Comparison of ENCODE assay signal across 8 cellular contexts in the genomic region with DNA sequence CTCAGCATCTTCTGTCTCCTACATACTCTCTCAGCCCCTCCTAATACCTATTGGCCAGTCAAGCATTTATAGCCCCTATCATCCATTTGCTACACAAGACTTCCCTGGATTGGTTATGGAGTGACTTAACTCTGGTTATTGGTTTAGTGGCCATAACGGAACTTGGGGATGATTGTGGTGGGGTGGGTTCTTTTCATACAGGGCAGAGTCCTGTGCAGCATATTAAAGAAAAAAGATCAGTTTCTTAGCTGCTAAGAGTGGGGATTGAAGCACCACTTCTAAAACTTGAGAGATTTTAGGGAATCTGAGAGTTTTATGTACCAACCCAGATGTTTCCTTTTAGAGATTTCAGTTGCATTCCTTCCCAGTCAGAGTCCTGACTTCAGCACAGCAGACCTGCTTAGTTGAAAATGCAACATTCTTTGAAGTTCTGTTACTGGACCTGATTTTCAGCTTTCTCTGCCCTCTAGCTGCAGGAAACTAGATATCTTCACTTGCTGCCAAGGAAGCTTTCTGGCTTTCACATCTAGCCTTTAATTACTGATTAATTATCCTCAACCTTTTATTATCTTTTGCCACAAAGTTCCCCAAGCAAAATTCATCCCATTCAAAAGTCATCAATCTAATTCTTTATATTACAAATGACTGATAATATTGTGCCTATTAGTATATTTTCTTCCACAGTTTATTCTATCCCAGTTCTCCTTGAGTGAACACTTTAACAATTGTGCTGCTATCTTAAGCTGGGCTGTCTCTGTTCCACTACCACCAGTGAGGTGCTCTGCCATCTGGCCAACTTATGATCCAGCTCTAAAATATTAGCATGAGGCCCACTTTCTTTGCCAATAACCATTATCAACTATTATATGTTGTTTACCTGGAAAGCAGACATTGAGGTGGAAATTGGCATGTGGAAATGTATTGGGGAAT.
A peak's percentile ranks its signal among the peaks of the same experiment; 100 is the strongest.
DNase-seq lines count a peak whose midpoint lies in the region; ATAC-seq and TF ChIP-seq lines count a peak whose summit lies in the region.

No MANE protein-coding gene starts in this region.

- no peak for TF ChIP-seq CTCF in GM12865 (IDR thresholded peaks at IDR 0.05; ENCODE audit: insufficient read depth, low read depth, low read length, missing control alignments)
- TF ChIP-seq CTCF in cardiac fibroblast (IDR thresholded peaks at IDR 0.05; ENCODE audit: low read depth, low read length), result peak; percentile 28
- TF ChIP-seq CTCF in nephron (IDR thresholded peaks at IDR 0.05; ENCODE audit: unreplicated experiment in 3 of 3), result peak; percentile 52 to 60 (median 58)
- no peak for TF ChIP-seq CTCF in CD8-positive, alpha-beta T cell (IDR thresholded peaks at IDR 0.05)

- H3K9me3 Mint-ChIP-seq in nephron, result peaks cover 12% of the 10 kb centered on the region
- H3K9me3 Mint-ChIP-seq in CD8-positive, alpha-beta T cell, result no peaks in the 10 kb centered on the region

- no peaks in the 10 kb centered on the region for H3K36me3 ChIP-seq in CD8-positive, alpha-beta T cell (ENCODE audit: insufficient read depth, low read length)

- POLR2A ChIA-PET in CD8-positive, alpha-beta T cell (lab: Charles Lee), result no interaction called here

- peaks cover 18% of the 10 kb centered on the region for H3K4me1 Mint-ChIP-seq in nephron
- H3K4me1 Mint-ChIP-seq in CD8-positive, alpha-beta T cell (ENCODE audit: low read depth), result no peaks in the 10 kb centered on the region

- no peaks in the 10 kb centered on the region for H3K36me3 Mint-ChIP-seq in nephron (ENCODE audit: low read depth)
- H3K36me3 Mint-ChIP-seq in CD8-positive, alpha-beta T cell, result no peaks in the 10 kb centered on the region

- no peaks in the 10 kb centered on the region for H3K27me3 Mint-ChIP-seq in nephron (ENCODE audit: low read depth)
- H3K27me3 Mint-ChIP-seq in CD8-positive, alpha-beta T cell (ENCODE audit: low read depth), result no peaks in the 10 kb centered on the region

- H3K4me1 ChIP-seq in CD8-positive, alpha-beta T cell (ENCODE audit: insufficient read depth, low read length), result no peaks in the 10 kb centered on the region

- H3K4me3 Mint-ChIP-seq in nephron, result no peak overlapping the region
- no peak overlapping the region for H3K4me3 Mint-ChIP-seq in CD8-positive, alpha-beta T cell

- DNase-seq in GM12865 (ENCODE audit: low read depth), result peak; percentile 13
- peak; percentile 51 for DNase-seq in cardiac fibroblast (ENCODE audit: low read depth in 2 of 2)
- DNase-seq in NCI-H526 (lab: John Stamatoyannopoulos, UW), result no peak
- DNase-seq in CD8-positive, alpha-beta T cell, result no peak
- DNase-seq in COLO668 (lab: John Stamatoyannopoulos, UW; ENCODE audit: unreplicated experiment), result no peak

- no peak overlapping the region for H3K27ac ChIP-seq in CD8-positive, alpha-beta T cell (ENCODE audit: low read depth, low read length)

- CTCF ChIA-PET in CD8-positive, alpha-beta T cell (lab: Charles Lee), result no interaction called here

- intact Hi-C loops in CD8-positive, alpha-beta T cell (cut with DNase I, micrococcal nuclease), result no loop called here

- H3K4me3 ChIP-seq in GM12865 (ENCODE audit: low read depth, low read length), result no peak overlapping the region
- H3K4me3 ChIP-seq in cardiac fibroblast (replicated peaks in 1 of 2; ENCODE audit: low read depth in 2 of 2, low read length in 2 of 2), result no peak overlapping the region
- H3K4me3 ChIP-seq in CD8-positive, alpha-beta T cell (ENCODE audit: low read depth, low read length), result no peak overlapping the region

- no peaks in the 10 kb centered on the region for H3K27me3 ChIP-seq in CD8-positive, alpha-beta T cell (ENCODE audit: insufficient read depth, low read length)

- no peaks in the 10 kb centered on the region for H3K9me3 ChIP-seq in CD8-positive, alpha-beta T cell (ENCODE audit: low read length)

- H3K27ac Mint-ChIP-seq in nephron, result peak overlapping the region; percentile 66 to 70 (median 68)
- H3K27ac Mint-ChIP-seq in CD8-positive, alpha-beta T cell, result no peak overlapping the region

- ATAC-seq in HG03378 (IDR thresholded peaks at IDR 0.05; ENCODE audit: unreplicated experiment) (peak; percentile 55), GM19455 (IDR thresholded peaks at IDR 0.05; ENCODE audit: unreplicated experiment) (no peak)
- no peak for ATAC-seq in CD8-positive, alpha-beta T cell

Comparison
In these comparisons a context has a peak if more than half of its experiments do, and no peak if none do; other contexts are left out.
1. DNase-seq: peak in GM12865 (single experiment) and cardiac fibroblast (2 of 2); none in NCI-H526 (0 of 2), CD8-positive, alpha-beta T cell (0 of 7) and COLO668 (single experiment).
2. CTCF ChIP-seq: peak in cardiac fibroblast (single experiment) and nephron (3 of 3); none in GM12865 (single experiment) and CD8-positive, alpha-beta T cell (single experiment).